ENCODE assay signal across 6 cellular contexts in genomic region chr17:4708436-4708835, GRCh38. TPM values are rescaled to one million over a fixed set of nuclear protein-coding genes. Genes with fewer than 3 reads are reported as not detected.
DNase-seq lines count a peak whose midpoint lies in the region; ATAC-seq, FAIRE-seq and TF ChIP-seq lines count a peak whose summit lies in the region.

No MANE protein-coding gene starts in this region.

- CTCF ChIA-PET in Calu3 (lab: Charles Lee): no interaction called here
- CTCF ChIA-PET in PC-3 (lab: Charles Lee): interaction anchor here (0.6 kb wide), 1 partner anchor 195 kb away, joined by 3 read pairs; the partner anchor contains the start of gene CHRNE
- CTCF ChIA-PET in H1 (lab: Charles Lee; ENCODE audit: partially characterized antibody): interaction anchor here (0.5 to 1.6 kb wide), 6 partner anchors 18 to 351 kb away, joined by 3 to 9 read pairs (median 4); no protein-coding TSS in a partner anchor

- WGBS in H1 (ENCODE audit: extremely low coverage in 1 of 2, insufficient coverage in 1 of 2, insufficient read length in 1 of 2, insufficient replicate concordance in 2 of 2, low coverage in 1 of 2, low lambda C conversion rate in 2 of 2, missing lambda C conversion rate in 1 of 2), 2 experiments: 77% methylated on average over 8 of the region's 8 CpGs; no CpG with 5 or more reads in 1 of the 2 experiments

- no peak overlapping the region for H3K18ac ChIP-seq in H1 (ENCODE audit: extremely low read depth, low read length)

- ATAC-seq in PC-3 (no peak), GM21526 (IDR thresholded peaks at IDR 0.05; ENCODE audit: low FRiP score, unreplicated experiment) (no peak)

- H2BK120ac ChIP-seq in H1 (replicated peaks; ENCODE audit: low read depth, low read length): no peak overlapping the region

- no peak overlapping the region for H3K4ac ChIP-seq in H1 (replicated peaks; ENCODE audit: insufficient read length, low read depth, low read length)

- peak; percentile 70 to 88 for TF ChIP-seq POLR2A in H1 (IDR thresholded peaks at IDR 0.05; ENCODE audit: control extremely low read depth in 1 of 2, low read depth in 2 of 2, low read length in 2 of 2)

- H3K4me1 Mint-ChIP-seq in Calu3 (ENCODE audit: low read depth, unreplicated experiment): peaks cover 11% of the 10 kb centered on the region

- no peak overlapping the region for H2BK20ac ChIP-seq in H1 (ENCODE audit: low read length)

- H3K4me3 Mint-ChIP-seq in Calu3 (ENCODE audit: low read depth, unreplicated experiment): peak overlapping the region; percentile 74

- H2BK5ac ChIP-seq in H1 (ENCODE audit: low read depth, low read length): no peak overlapping the region

- H3K4me3 ChIP-seq in PC-3 (ENCODE audit: low read length) (no peak overlapping the region), H1 (ENCODE audit: extremely low read depth in 1 of 4, insufficient read depth in 2 of 4, low read depth in 3 of 4, low read length in 4 of 4) (no peak overlapping the region)

- no peak for TF ChIP-seq EP300 in H1 (IDR thresholded peaks at IDR 0.05; ENCODE audit: borderline replicate concordance in 1 of 2, low read depth in 2 of 2, low read length in 2 of 2)

- H3K14ac ChIP-seq in H1 (ENCODE audit: insufficient read length): no peak overlapping the region

- H3K23ac ChIP-seq in H1 (ENCODE audit: insufficient read length): no peak overlapping the region

- no peaks in the 10 kb centered on the region for H4K20me1 ChIP-seq in PC-3 (ENCODE audit: low read length)
- peaks cover 0 to 6% of the 10 kb centered on the region in 2 experiments for H4K20me1 ChIP-seq in H1 (replicated peaks in 1 of 2; ENCODE audit: control insufficient read depth in 1 of 2, insufficient read depth in 2 of 2, low read length in 2 of 2)

- H2AK5ac ChIP-seq in H1 (ENCODE audit: low read depth, low read length): no peak overlapping the region

- H3K4me2 ChIP-seq in PC-3 (ENCODE audit: low read length) (no peak overlapping the region), H1 (ENCODE audit: insufficient read depth in 1 of 2, low read depth in 2 of 2, low read length in 2 of 2) (peak overlapping the region in 1 of 2 experiments; percentile 76; a peak in 1 of 4 replicates)

- POLR2A ChIA-PET in PC-3 (lab: Charles Lee; ENCODE audit: unreplicated experiment): no interaction called here
- POLR2A ChIA-PET in H1 (lab: Charles Lee; ENCODE audit: partially characterized antibody): interaction anchor here (0.7 to 2.5 kb wide), 23 partner anchors 11 to 201 kb away, joined by 3 to 14 read pairs (median 4); partner anchors contain the start of genes CHRNE, GLTPD2, MINK1 and MYBBP1A

- H3K4me1 ChIP-seq in PC-3 (ENCODE audit: insufficient read depth, low read length) (peaks cover 11% of the 10 kb centered on the region), H1 (replicated peaks in 1 of 4; ENCODE audit: control insufficient read depth in 3 of 4, insufficient read depth in 4 of 4, low read length in 3 of 4) (peaks cover 6 to 18% (median 10%) of the 10 kb centered on the region in 4 experiments)

- H3F3A ChIP-seq in PC-3 (ENCODE audit: low read length, unreplicated experiment): no peaks in the 10 kb centered on the region

- no TSS peak for BruUV-seq in Calu3 (replicated peaks; lab: Mats Ljungman, UMichigan)
- no TSS peak for BruUV-seq in PC-3 (replicated peaks; lab: Mats Ljungman, UMichigan)

- H3K79me2 ChIP-seq in PC-3 (ENCODE audit: low read length): peaks cover 38% of the 10 kb centered on the region
- H3K79me2 ChIP-seq in H1 (ENCODE audit: control insufficient read depth in 1 of 2, insufficient read depth in 2 of 2, low read length in 2 of 2): peaks cover 3 to 20% of the 10 kb centered on the region in 2 experiments

- H3K79me1 ChIP-seq in H1 (ENCODE audit: low read depth, low read length): peaks cover 7% of the 10 kb centered on the region; the same call in 1 of the 2 replicates

- TF ChIP-seq RAD21 in H1 (IDR thresholded peaks at IDR 0.05 in 1 of 2, conservative IDR thresholded peaks at IDR 0.05 in 1 of 2; ENCODE audit: low read depth in 2 of 2, low read length in 2 of 2): no peak

- no peak overlapping the region for H4K5ac ChIP-seq in H1 (ENCODE audit: insufficient read length, low read depth, low read length)

- no peak for FAIRE-seq in H1 (lab: Jason Lieb, UNC)

- H3K23me2 ChIP-seq in H1 (ENCODE audit: low read depth, low read length): peaks cover 6% of the 10 kb centered on the region

- no peak overlapping the region for H3K27ac ChIP-seq in PC-3 (ENCODE audit: low read length)
- H3K27ac ChIP-seq in H1 (ENCODE audit: low read depth, low read length): no peak overlapping the region

- no peak overlapping the region; the same call in 1 of the 2 replicates for H4K8ac ChIP-seq in H1 (ENCODE audit: extremely low read depth, insufficient read depth, low read length)

- H3K56ac ChIP-seq in H1 (replicated peaks; ENCODE audit: insufficient read length, low read depth, low read length): no peak overlapping the region

- no peak overlapping the region for H3K27ac Mint-ChIP-seq in Calu3 (ENCODE audit: unreplicated experiment)

- H3K9ac ChIP-seq in PC-3 (ENCODE audit: low read length): no peak overlapping the region
- H3K9ac ChIP-seq in H1 (replicated peaks in 1 of 4; ENCODE audit: extremely low read depth in 1 of 4, low read depth in 3 of 4, low read length in 3 of 4): no peak overlapping the region

- DNase-seq in Calu3 (no peak), PC-3 (peak; percentile 49), H1 (ENCODE audit: low read depth in 1 of 2, low spot score in 2 of 2) (peak in 1 of 2 experiments; percentile 64), C1 segment of cervical spinal cord (lab: John Stamatoyannopoulos, UW) (no peak), NCI-H2107 (lab: John Stamatoyannopoulos, UW) (no peak)

- H3K9me2 ChIP-seq in PC-3 (replicated peaks; ENCODE audit: low read length): no peaks in the 10 kb centered on the region

- no peaks in the 10 kb centered on the region for H3K9me3 ChIP-seq in PC-3 (ENCODE audit: low read length)
- 0 out of 4 replicates have a peak, but pooled peaks cover 0 to 3% of the 10 kb centered on the region in 2 experiments for H3K9me3 ChIP-seq in H1 (ENCODE audit: insufficient read depth in 2 of 2, low read depth in 1 of 2, low read length in 1 of 2)

- intact Hi-C loops in Calu3 (cut with micrococcal nuclease; ENCODE audit: unreplicated experiment) (no loop called here), PC-3 (cut with micrococcal nuclease) (no loop called here)

- H3K36me3 ChIP-seq in PC-3 (ENCODE audit: low read depth, low read length) (no peaks in the 10 kb centered on the region), H1 (ENCODE audit: control insufficient read depth in 2 of 4, insufficient read depth in 4 of 4, low read length in 3 of 4) (no peaks in the 10 kb centered on the region)

- no peak overlapping the region for H2BK12ac ChIP-seq in H1 (ENCODE audit: low read depth, low read length)

- no peak overlapping the region for H2BK15ac ChIP-seq in H1 (ENCODE audit: low read length)

- TF ChIP-seq CTCF in Calu3 (IDR thresholded peaks at IDR 0.05; ENCODE audit: unreplicated experiment) (no peak), PC-3 (conservative IDR thresholded peaks at IDR 0.05; ENCODE audit: low read depth, low read length) (no peak), H1 (IDR thresholded peaks at IDR 0.05; ENCODE audit: control extremely low read depth in 1 of 3, insufficient read depth in 1 of 3, low read depth in 1 of 3, low read length in 3 of 3) (no peak)

- no peak overlapping the region for H2AFZ ChIP-seq in PC-3 (ENCODE audit: low read length)
- H2AFZ ChIP-seq in H1 (ENCODE audit: low read length): no peak overlapping the region

- H3K36me3 Mint-ChIP-seq in Calu3 (ENCODE audit: insufficient read depth, unreplicated experiment): peaks cover 34% of the 10 kb centered on the region

- H3K27me3 Mint-ChIP-seq in Calu3 (ENCODE audit: unreplicated experiment): no peaks in the 10 kb centered on the region

- H3K27me3 ChIP-seq in PC-3 (ENCODE audit: low read length): no peaks in the 10 kb centered on the region
- H3K27me3 ChIP-seq in H1 (replicated peaks in 1 of 4; ENCODE audit: control insufficient read depth in 3 of 4, extremely low read depth in 1 of 4, insufficient read depth in 3 of 4, low read length in 3 of 4): no peaks in the 10 kb centered on the region

- H3K9me3 Mint-ChIP-seq in Calu3 (ENCODE audit: low read depth, unreplicated experiment): no peaks in the 10 kb centered on the region

- H4K91ac ChIP-seq in H1 (replicated peaks; ENCODE audit: insufficient read length, low read length): no peak overlapping the region

RNA-seq across cellular contexts. Expression of gene ARRB2, which starts 2.0 kb away (rescaled TPM):
- total RNA-seq in Calu3 (2022): 21.1 and 27.6 TPM in 2 replicates
- 22.2 and 28.1 TPM in 2 replicates for total RNA-seq in PC-3 (2014; rRNA removed)
- total RNA-seq in H1 (2021; fragmentation: NEBNext Ultra II Directional; extraction: Animal tissue kit (Norgen Biotek cat#: 25700)): 95.6 and 101 TPM in 2 replicates
- 72.4 and 96.0 TPM in 2 replicates for polyA plus RNA-seq in H1 (2011; rRNA removed)
- 73.9 TPM for polyA plus RNA-seq in H1 (2011; cell fraction: cytosol; rRNA removed)
- 129 TPM for polyA plus RNA-seq in H1 (2011; cell fraction: nucleus; rRNA removed)
- 104 to 117 TPM (median 111 TPM) in 4 replicates for polyA plus RNA-seq in H1 (2012, experiment 1 of 2)
- 90.6 TPM for polyA plus RNA-seq in H1 (2012, experiment 2 of 2)
- 70.3 TPM for polyA plus RNA-seq in H1 (2013, experiment 1 of 2)
- polyA plus RNA-seq in H1 (2013, experiment 2 of 2): 66.1 TPM
- polyA minus RNA-seq in H1 (2011; rRNA and poly(A)+ RNA removed): 38.6 and 48.3 TPM in 2 replicates
- 30.5 TPM for polyA minus RNA-seq in H1 (2011; cell fraction: cytosol; rRNA and poly(A)+ RNA removed)
- polyA minus RNA-seq in H1 (2011; cell fraction: nucleus; rRNA and poly(A)+ RNA removed): 29.7 TPM

RNA-seq across cellular contexts. Expression of gene PELP1, which starts 4.5 kb away (rescaled TPM):
- total RNA-seq in Calu3 (2022): 55.0 and 56.9 TPM in 2 replicates
- 35.1 and 37.6 TPM in 2 replicates for total RNA-seq in PC-3 (2014; rRNA removed)
- 184 and 185 TPM in 2 replicates for total RNA-seq in H1 (2021; fragmentation: NEBNext Ultra II Directional; extraction: Animal tissue kit (Norgen Biotek cat#: 25700))
- polyA plus RNA-seq in H1 (2011; rRNA removed): 75.6 and 160 TPM in 2 replicates
- polyA plus RNA-seq in H1 (2011; cell fraction: cytosol; rRNA removed): 33.4 TPM
- 184 TPM for polyA plus RNA-seq in H1 (2011; cell fraction: nucleus; rRNA removed)
- 103 to 125 TPM (median 122 TPM) in 4 replicates for polyA plus RNA-seq in H1 (2012, experiment 1 of 2)
- 132 TPM for polyA plus RNA-seq in H1 (2012, experiment 2 of 2)
- polyA plus RNA-seq in H1 (2013, experiment 1 of 2): 94.7 TPM
- 82.7 TPM for polyA plus RNA-seq in H1 (2013, experiment 2 of 2)
- 111 and 125 TPM in 2 replicates for polyA minus RNA-seq in H1 (2011; rRNA and poly(A)+ RNA removed)
- 52.8 TPM for polyA minus RNA-seq in H1 (2011; cell fraction: cytosol; rRNA and poly(A)+ RNA removed)
- 113 TPM for polyA minus RNA-seq in H1 (2011; cell fraction: nucleus; rRNA and poly(A)+ RNA removed)

RNA-seq across cellular contexts. Expression of gene MED11, which starts 22.8 kb away (rescaled TPM):
- total RNA-seq in Calu3 (2022) (10.9 and 13.5 TPM in 2 replicates), PC-3 (2014; rRNA removed) (25.4 and 28.9 TPM in 2 replicates)
- 18.8 and 21.6 TPM in 2 replicates for total RNA-seq in H1 (2021; fragmentation: NEBNext Ultra II Directional; extraction: Animal tissue kit (Norgen Biotek cat#: 25700))
- 36.0 and 40.0 TPM in 2 replicates for polyA plus RNA-seq in H1 (2011; rRNA removed)
- 50.7 TPM for polyA plus RNA-seq in H1 (2011; cell fraction: cytosol; rRNA removed)
- polyA plus RNA-seq in H1 (2011; cell fraction: nucleus; rRNA removed): 36.1 TPM
- polyA plus RNA-seq in H1 (2012, experiment 1 of 2): 28.8 to 32.1 TPM (median 30.9 TPM) in 4 replicates
- polyA plus RNA-seq in H1 (2012, experiment 2 of 2): 20.6 TPM
- polyA plus RNA-seq in H1 (2013, experiment 1 of 2): 29.2 TPM
- 28.5 TPM for polyA plus RNA-seq in H1 (2013, experiment 2 of 2)
- polyA minus RNA-seq in H1 (2011; rRNA and poly(A)+ RNA removed): 21.6 and 26.4 TPM in 2 replicates
- 10.7 TPM for polyA minus RNA-seq in H1 (2011; cell fraction: cytosol; rRNA and poly(A)+ RNA removed)
- 13.5 TPM for polyA minus RNA-seq in H1 (2011; cell fraction: nucleus; rRNA and poly(A)+ RNA removed)

RNA-seq across cellular contexts. Expression of gene ZMYND15, which starts 31.2 kb away (rescaled TPM):
- 2.2 and 2.5 TPM in 2 replicates for total RNA-seq in Calu3 (2022)
- 0.51 and 0.58 TPM in 2 replicates for total RNA-seq in PC-3 (2014; rRNA removed)
- 0.48 and 0.58 TPM in 2 replicates for total RNA-seq in H1 (2021; fragmentation: NEBNext Ultra II Directional; extraction: Animal tissue kit (Norgen Biotek cat#: 25700))
- 0.53 and 0.86 TPM in 2 replicates for polyA plus RNA-seq in H1 (2011; rRNA removed)
- 0.58 TPM for polyA plus RNA-seq in H1 (2011; cell fraction: cytosol; rRNA removed)
- 1.5 TPM for polyA plus RNA-seq in H1 (2011; cell fraction: nucleus; rRNA removed)
- 0.52 to 0.78 TPM (median 0.60 TPM) in 4 replicates for polyA plus RNA-seq in H1 (2012, experiment 1 of 2)
- 0.37 TPM for polyA plus RNA-seq in H1 (2012, experiment 2 of 2)
- 0.57 TPM for polyA plus RNA-seq in H1 (2013, experiment 1 of 2)
- polyA plus RNA-seq in H1 (2013, experiment 2 of 2): 0.31 TPM
- 0.10 and 0.19 TPM in 2 replicates for polyA minus RNA-seq in H1 (2011; rRNA and poly(A)+ RNA removed)
- not detected for polyA minus RNA-seq in H1 (2011; cell fraction: cytosol; rRNA and poly(A)+ RNA removed)
- polyA minus RNA-seq in H1 (2011; cell fraction: nucleus; rRNA and poly(A)+ RNA removed): not detected

RNA-seq across cellular contexts. Expression of gene CXCL16, which starts 31.3 kb away (rescaled TPM):
- total RNA-seq in Calu3 (2022) (73.1 and 77.6 TPM in 2 replicates), PC-3 (2014; rRNA removed) (22.1 and 38.7 TPM in 2 replicates)
- total RNA-seq in H1 (2021; fragmentation: NEBNext Ultra II Directional; extraction: Animal tissue kit (Norgen Biotek cat#: 25700)): 3.5 and 3.9 TPM in 2 replicates
- 4.8 and 5.2 TPM in 2 replicates for polyA plus RNA-seq in H1 (2011; rRNA removed)
- 2.7 TPM for polyA plus RNA-seq in H1 (2011; cell fraction: cytosol; rRNA removed)
- polyA plus RNA-seq in H1 (2011; cell fraction: nucleus; rRNA removed): 3.3 TPM
- polyA plus RNA-seq in H1 (2012, experiment 1 of 2): 2.8 to 6.5 TPM (median 4.1 TPM) in 4 replicates
- 4.2 TPM for polyA plus RNA-seq in H1 (2012, experiment 2 of 2)
- 5.0 TPM for polyA plus RNA-seq in H1 (2013, experiment 1 of 2)
- 6.1 TPM for polyA plus RNA-seq in H1 (2013, experiment 2 of 2)
- 2.1 and 2.4 TPM in 2 replicates for polyA minus RNA-seq in H1 (2011; rRNA and poly(A)+ RNA removed)
- polyA minus RNA-seq in H1 (2011; cell fraction: cytosol; rRNA and poly(A)+ RNA removed): 2.0 TPM
- polyA minus RNA-seq in H1 (2011; cell fraction: nucleus; rRNA and poly(A)+ RNA removed): 1.2 TPM
